In genomic region chr11:60985991-60986915, GRCh38 we compare ENCODE assay signal across 9 cellular contexts. TPM values are rescaled to one million over a fixed set of nuclear protein-coding genes. Genes with fewer than 3 reads are reported as not detected.
DNase-seq lines count a peak whose midpoint lies in the region; TF ChIP-seq lines count a peak whose summit lies in the region.
"Had no signal": no experiment of that assay in that cellular context is flagged by ENCODE, and none has a peak within 500 bp of the region (broad histone marks: within the 10 kb centered on the region; RNA-seq: fewer than 3 reads in every experiment).

No MANE protein-coding gene starts in this region.

- no peaks in the 10 kb centered on the region for H3K36me3 Mint-ChIP-seq in MCF 10A (ENCODE audit: insufficient read depth, unreplicated experiment)

- DNase-seq in HCEC 1CT (peak; percentile 47), MCF 10A (ENCODE audit: unreplicated experiment) (peak; percentile 59), NCI-H1694 treated with DMSO at 0.1 percent for 48 hours (lab: John Stamatoyannopoulos, UW) (no peak), NCI-H345 treated with DMSO at 0.1 percent for 48 hours (lab: John Stamatoyannopoulos, UW; ENCODE audit: unreplicated experiment) (no peak), NCI-H1694 (lab: John Stamatoyannopoulos, UW) (no peak), HEK293T (ENCODE audit: extremely low spot score) (no peak)
- peak; percentile 75 for DNase-seq in activated CD4-positive, CD25-positive, alpha-beta regulatory T cell treated with anti-CD3 and anti-CD28 coated beads, Interleukin-2, amount 50 U/mL, for 72 hours
- DNase-seq in stimulated activated CD4-positive, alpha-beta T cell treated with anti-CD3 and anti-CD28 coated beads, Interleukin-4, amount 100 ng/mL, for 24 hours: peak; percentile 93

- no peaks in the 10 kb centered on the region for H3K27me3 Mint-ChIP-seq in MCF 10A (ENCODE audit: insufficient read depth, unreplicated experiment)

- no peak overlapping the region for H3K4me3 Mint-ChIP-seq in MCF 10A (ENCODE audit: unreplicated experiment)

- CTCF ChIA-PET in MCF 10A (lab: Yijun Ruan, JAX) (interaction anchor here (0.5 kb wide), 2 partner anchors 41 to 46 kb away, joined by 3 read pairs; no protein-coding TSS in a partner anchor), HEK293T (lab: Yijun Ruan, JAX) (no interaction called here)

- intact Hi-C loops in MCF 10A (cut with micrococcal nuclease): no loop called here

- peak overlapping the region; percentile 43 for H3K27ac Mint-ChIP-seq in MCF 10A (ENCODE audit: low read depth, unreplicated experiment)

- POLR2A ChIA-PET in MCF 10A (lab: Yijun Ruan, JAX) (no interaction called here), HEK293T (lab: Yijun Ruan, JAX) (no interaction called here)

- no TSS peak for BruUV-seq in MCF 10A (replicated peaks; lab: Mats Ljungman, UMichigan)

- no peaks in the 10 kb centered on the region for H3K9me3 Mint-ChIP-seq in MCF 10A (ENCODE audit: unreplicated experiment)

- TF ChIP-seq CTCF in MCF 10A (IDR thresholded peaks at IDR 0.05; ENCODE audit: unreplicated experiment): no peak

- H3K4me1 Mint-ChIP-seq in MCF 10A (ENCODE audit: insufficient read depth, unreplicated experiment): peaks cover 11% of the 10 kb centered on the region

TF ChIP-seq in HEK293T, 16 proteins besides CTCF, POLR2A, EP300 and RAD21:
- TF ChIP-seq HDGF (IDR thresholded peaks at IDR 0.05; ENCODE audit: borderline replicate concordance): no peak
- TF ChIP-seq NFRKB (IDR thresholded peaks at IDR 0.05): no peak
- no peak for TF ChIP-seq LEF1 (IDR thresholded peaks at IDR 0.05; ENCODE audit: borderline replicate concordance)
- TF ChIP-seq SP1 (IDR thresholded peaks at IDR 0.05): no peak
- no peak for TF ChIP-seq FOXK2 (IDR thresholded peaks at IDR 0.05)
- no peak for TF ChIP-seq SUZ12 (IDR thresholded peaks at IDR 0.05)
- TF ChIP-seq, protein P1, sequence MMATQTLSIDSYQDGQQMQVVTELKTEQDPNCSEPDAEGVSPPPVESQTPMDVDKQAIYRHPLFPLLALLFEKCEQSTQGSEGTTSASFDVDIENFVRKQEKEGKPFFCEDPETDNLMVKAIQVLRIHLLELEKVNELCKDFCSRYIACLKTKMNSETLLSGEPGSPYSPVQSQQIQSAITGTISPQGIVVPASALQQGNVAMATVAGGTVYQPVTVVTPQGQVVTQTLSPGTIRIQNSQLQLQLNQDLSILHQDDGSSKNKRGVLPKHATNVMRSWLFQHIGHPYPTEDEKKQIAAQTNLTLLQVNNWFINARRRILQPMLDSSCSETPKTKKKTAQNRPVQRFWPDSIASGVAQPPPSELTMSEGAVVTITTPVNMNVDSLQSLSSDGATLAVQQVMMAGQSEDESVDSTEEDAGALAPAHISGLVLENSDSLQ (IDR thresholded peaks at IDR 0.05): no peak
TF ChIP-seq in HEK293T: peak in this region for 0.

RNA-seq across cellular contexts. Expression of gene CD6, which starts 14.8 kb away (rescaled TPM):
- not detected in 2 replicates for total RNA-seq in MCF 10A (2022)
- total RNA-seq: SK-MEL-5 had no signal

RNA-seq across cellular contexts. Expression of gene SLC15A3, which starts 34.3 kb away (rescaled TPM):
- total RNA-seq in MCF 10A (2022): not detected in 2 replicates

Comparison
In these comparisons a context has a peak if more than half of its experiments do, and no peak if none do; other contexts are left out.
1. DNase-seq: peak in HCEC 1CT (single experiment), activated CD4-positive, CD25-positive, alpha-beta regulatory T cell treated with anti-CD3 and anti-CD28 coated beads, Interleukin-2, amount 50 U/mL, for 72 hours (single experiment), MCF 10A (single experiment) and stimulated activated CD4-positive, alpha-beta T cell treated with anti-CD3 and anti-CD28 coated beads, Interleukin-4, amount 100 ng/mL, for 24 hours (single experiment); none in NCI-H1694 treated with DMSO at 0.1 percent for 48 hours (single experiment), NCI-H345 treated with DMSO at 0.1 percent for 48 hours (single experiment), NCI-H1694 (single experiment) and HEK293T (single experiment).